ENCODE assay signal across 1 cellular context in the genomic region with DNA sequence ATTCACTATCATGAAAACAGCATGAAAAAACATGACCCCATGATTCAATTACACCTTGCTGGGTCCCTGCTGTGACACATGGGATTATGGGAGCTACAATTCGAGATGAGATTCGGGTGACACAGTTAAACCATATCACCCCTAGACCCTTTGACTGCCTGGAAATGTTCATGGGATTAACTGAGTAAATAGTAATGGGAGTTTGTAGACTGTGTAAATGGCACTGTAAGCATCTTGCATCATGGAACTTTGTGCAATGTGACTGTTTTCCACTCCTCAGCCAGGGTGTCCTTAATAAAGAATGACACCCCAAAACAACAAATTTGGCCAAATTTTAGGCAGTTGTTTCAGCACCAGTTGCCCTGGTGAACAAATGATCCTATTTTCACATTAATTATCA.
TF ChIP-seq lines count a peak whose summit lies in the region.

No MANE protein-coding gene starts in this region.

TF ChIP-seq in HepG2, 621 proteins besides CTCF, POLR2A, EP300 and RAD21 (continued from another document):
- TF ChIP-seq, protein P1, sequence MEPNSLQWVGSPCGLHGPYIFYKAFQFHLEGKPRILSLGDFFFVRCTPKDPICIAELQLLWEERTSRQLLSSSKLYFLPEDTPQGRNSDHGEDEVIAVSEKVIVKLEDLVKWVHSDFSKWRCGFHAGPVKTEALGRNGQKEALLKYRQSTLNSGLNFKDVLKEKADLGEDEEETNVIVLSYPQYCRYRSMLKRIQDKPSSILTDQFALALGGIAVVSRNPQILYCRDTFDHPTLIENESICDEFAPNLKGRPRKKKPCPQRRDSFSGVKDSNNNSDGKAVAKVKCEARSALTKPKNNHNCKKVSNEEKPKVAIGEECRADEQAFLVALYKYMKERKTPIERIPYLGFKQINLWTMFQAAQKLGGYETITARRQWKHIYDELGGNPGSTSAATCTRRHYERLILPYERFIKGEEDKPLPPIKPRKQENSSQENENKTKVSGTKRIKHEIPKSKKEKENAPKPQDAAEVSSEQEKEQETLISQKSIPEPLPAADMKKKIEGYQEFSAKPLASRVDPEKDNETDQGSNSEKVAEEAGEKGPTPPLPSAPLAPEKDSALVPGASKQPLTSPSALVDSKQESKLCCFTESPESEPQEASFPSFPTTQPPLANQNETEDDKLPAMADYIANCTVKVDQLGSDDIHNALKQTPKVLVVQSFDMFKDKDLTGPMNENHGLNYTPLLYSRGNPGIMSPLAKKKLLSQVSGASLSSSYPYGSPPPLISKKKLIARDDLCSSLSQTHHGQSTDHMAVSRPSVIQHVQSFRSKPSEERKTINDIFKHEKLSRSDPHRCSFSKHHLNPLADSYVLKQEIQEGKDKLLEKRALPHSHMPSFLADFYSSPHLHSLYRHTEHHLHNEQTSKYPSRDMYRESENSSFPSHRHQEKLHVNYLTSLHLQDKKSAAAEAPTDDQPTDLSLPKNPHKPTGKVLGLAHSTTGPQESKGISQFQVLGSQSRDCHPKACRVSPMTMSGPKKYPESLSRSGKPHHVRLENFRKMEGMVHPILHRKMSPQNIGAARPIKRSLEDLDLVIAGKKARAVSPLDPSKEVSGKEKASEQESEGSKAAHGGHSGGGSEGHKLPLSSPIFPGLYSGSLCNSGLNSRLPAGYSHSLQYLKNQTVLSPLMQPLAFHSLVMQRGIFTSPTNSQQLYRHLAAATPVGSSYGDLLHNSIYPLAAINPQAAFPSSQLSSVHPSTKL (CRISPR knock-in tag; IDR thresholded peaks at IDR 0.05), result peak; percentile 93
- TF ChIP-seq MYC (CRISPR knock-in tag; IDR thresholded peaks at IDR 0.05; ENCODE audit: borderline replicate concordance), result no peak
- TF ChIP-seq HNRNPUL1 (IDR thresholded peaks at IDR 0.05; ENCODE audit: low read depth, low read length), result no peak
- TF ChIP-seq THAP11 (CRISPR knock-in tag; IDR thresholded peaks at IDR 0.05), result 0 out of 2 replicates have a peak, but pooled peaks have one; percentile 30
- peak; percentile 92 for TF ChIP-seq FOXA3 (CRISPR knock-in tag; IDR thresholded peaks at IDR 0.05)
- TF ChIP-seq ZNF460 (CRISPR knock-in tag; IDR thresholded peaks at IDR 0.05; ENCODE audit: borderline replicate concordance), result no peak
- TF ChIP-seq ZSCAN9 (CRISPR knock-in tag; IDR thresholded peaks at IDR 0.05; ENCODE audit: borderline replicate concordance), result peak; percentile 71; the same call in 1 of the 2 replicates
- peak; percentile 43; the same call in 1 of the 2 replicates for TF ChIP-seq POGZ (CRISPR knock-in tag; IDR thresholded peaks at IDR 0.05)
- TF ChIP-seq ZNF121 (CRISPR knock-in tag; IDR thresholded peaks at IDR 0.05), result no peak
